ENCODE assay signal across 10 cellular contexts in the genomic region with DNA sequence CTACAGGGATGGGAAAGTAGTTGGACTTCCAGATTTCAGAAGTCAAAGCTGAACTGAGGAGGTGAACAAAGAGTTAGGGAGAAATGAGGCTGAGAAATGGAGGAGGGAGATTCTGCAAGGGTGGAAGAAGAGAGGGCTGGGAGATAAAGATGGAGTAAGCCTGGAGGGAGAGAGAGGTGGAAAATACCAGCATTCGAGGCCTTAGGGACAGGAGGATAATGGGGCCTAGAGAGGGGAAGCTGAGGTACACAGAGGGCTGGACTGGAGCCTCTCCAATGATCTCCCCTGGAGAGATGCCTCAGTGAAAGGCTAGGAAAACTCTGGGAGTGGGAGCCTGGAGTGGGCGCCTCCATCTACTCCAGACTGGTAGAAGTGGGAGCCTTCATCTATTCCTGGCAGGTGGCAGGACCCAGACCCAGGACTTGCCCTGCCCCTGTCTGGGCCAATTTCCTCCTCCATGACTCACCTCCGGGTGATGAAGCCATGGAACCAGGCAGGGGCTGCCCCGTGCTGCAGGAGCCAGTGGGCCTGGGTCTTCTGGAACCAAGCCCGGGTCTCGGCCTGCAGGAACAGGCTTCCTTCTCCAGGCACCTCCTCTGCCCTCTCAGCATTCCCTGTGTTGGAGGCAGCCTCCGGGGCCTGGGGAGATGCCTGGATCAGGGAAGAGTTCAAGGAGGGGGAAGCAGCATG. TPM values are rescaled to one million over a fixed set of nuclear protein-coding genes. Genes with fewer than 3 reads are reported as not detected.
DNase-seq lines count a peak whose midpoint lies in the region; ATAC-seq and TF ChIP-seq lines count a peak whose summit lies in the region.
"Had no signal": no experiment of that assay in that cellular context is flagged by ENCODE, and none has a peak within 500 bp of the region (broad histone marks: within the 10 kb centered on the region; RNA-seq: fewer than 3 reads in every experiment).

No MANE protein-coding gene starts in this region.

- no peaks in the 10 kb centered on the region for H3K9me3 Mint-ChIP-seq in brain

- no peak for TF ChIP-seq CTCF in heart left ventricle (IDR thresholded peaks at IDR 0.05)
- no peak for TF ChIP-seq CTCF in brain (conservative IDR thresholded peaks at IDR 0.05)
- TF ChIP-seq CTCF in GM13976 (IDR thresholded peaks at IDR 0.05; ENCODE audit: borderline replicate concordance, control extremely low read depth, extremely low read depth, insufficient read depth, missing control alignments), result no peak

- H3K4me1 ChIP-seq in heart left ventricle (peaks cover 5 to 37% (median 18%) of the 10 kb centered on the region in 12 donors), mononuclear cell (ENCODE audit: insufficient read depth, low read length) (peaks cover 64% of the 10 kb centered on the region)

- WGBS in heart left ventricle, 4 donors, result 76 to 83% (median 81%) methylated on average over 7 of the region's 7 CpGs

- peak overlapping the region in 10 of 12 donors; percentile 57 to 90 (median 78) for H3K27ac ChIP-seq in heart left ventricle

- H3K4me3 Mint-ChIP-seq in brain, result peak overlapping the region in 4 of 5 experiments; percentile 73 to 76 (median 76)

- peaks cover 0 to 9% (median 0%) of the 10 kb centered on the region in 9 donors for H3K36me3 ChIP-seq in heart left ventricle

- no peaks in the 10 kb centered on the region for H3K9me3 ChIP-seq in heart left ventricle
- no peaks in the 10 kb centered on the region for H3K9me3 ChIP-seq in mononuclear cell (ENCODE audit: low read depth, low read length)

- no peaks in the 10 kb centered on the region for H3K36me3 Mint-ChIP-seq in brain

- DNase-seq in heart left ventricle (peak in 2 of 5 donors; percentile 38 to 51), Right ventricle myocardium inferior (ENCODE audit: missing footprints) (no peak), GM13976 (ENCODE audit: low spot score) (no peak)

- peak in 2 of 4 donors; percentile 7 to 25 for ATAC-seq in heart left ventricle
- no peak for ATAC-seq in Right ventricle myocardium inferior
- no peak for ATAC-seq in HG03571 (IDR thresholded peaks at IDR 0.05; ENCODE audit: unreplicated experiment)
- ATAC-seq in HG03460 (IDR thresholded peaks at IDR 0.05; ENCODE audit: unreplicated experiment), result no peak
- ATAC-seq in GM18502 (IDR thresholded peaks at IDR 0.05; ENCODE audit: poor library complexity, unreplicated experiment), result no peak

- H3K4me3 ChIP-seq in heart left ventricle (peak overlapping the region in 8 of 12 donors; percentile 48 to 60 (median 50)), mononuclear cell (ENCODE audit: low read length) (peak overlapping the region; percentile 41)

- intact Hi-C loops in heart left ventricle (cut with DNase I) (no loop called here), Right ventricle myocardium inferior (cut with DNase I) (no loop called here)

- in situ Hi-C loops in GM13976 (cut with MboI; ENCODE audit: low sequenced_read_pairs, unreplicated experiment), result no loop called here

- H3K4me1 Mint-ChIP-seq in brain, result peaks cover 33% of the 10 kb centered on the region

- peak overlapping the region in 4 of 5 experiments; percentile 15 to 80 (median 53) for H3K27ac Mint-ChIP-seq in brain

- no peak for TF ChIP-seq POLR2A in heart left ventricle (IDR thresholded peaks at IDR 0.05)

- H3K27me3 Mint-ChIP-seq in brain, result peaks cover 36% of the 10 kb centered on the region

- H3K27me3 ChIP-seq in heart left ventricle (peaks cover 0 to 8% (median 0%) of the 10 kb centered on the region in 9 donors), mononuclear cell (ENCODE audit: insufficient read depth, low read length) (no peaks in the 10 kb centered on the region)

RNA-seq across cellular contexts. Expression of gene SH2D2A, which starts 1.9 kb away (rescaled TPM):
- total RNA-seq in heart left ventricle, result 1 to 10 TPM in 6 of 9 donors, under 1 TPM in 3; 0.52 to 8.2 (median 1.9) TPM
- polyA plus RNA-seq in heart left ventricle, result 1 to 10 TPM in 1 of 2 donors, under 1 TPM in 1; 0.95 to 1.1 TPM
- 2.2 TPM for total RNA-seq in Right ventricle myocardium inferior
- 0.36 TPM for polyA plus RNA-seq in brain (ENCODE audit: insufficient read depth, low read depth, low replicate concordance)
- 19.1 TPM for total RNA-seq in mononuclear cell

RNA-seq across cellular contexts. Expression of gene INSRR, which starts 44.2 kb away (rescaled TPM):
- total RNA-seq in heart left ventricle (under 1 TPM in 7 of 9 donors, not detected in 2; 0.07 to 0.35 (median 0.11) TPM), Right ventricle myocardium inferior (0.46 TPM), mononuclear cell (not detected)
- polyA plus RNA-seq in heart left ventricle (under 1 TPM in 1 of 2 donors, not detected in 1; 0.42 TPM), brain (ENCODE audit: insufficient read depth, low read depth, low replicate concordance) (0.42 TPM)
- total RNA-seq: epithelial cell of proximal tubule, RPMI7951 had no signal

RNA-seq across cellular contexts. Expression of gene NTRK1, which starts 45.9 kb away (rescaled TPM):
- total RNA-seq in heart left ventricle (1 to 10 TPM in 5 of 9 donors, under 1 TPM in 4; 0.22 to 1.6 (median 1.1) TPM), Right ventricle myocardium inferior (2.4 TPM), mononuclear cell (0.31 TPM)
- polyA plus RNA-seq in heart left ventricle (1 to 10 TPM in 1 of 2 donors, under 1 TPM in 1; 0.30 to 1.4 TPM), brain (ENCODE audit: insufficient read depth, low read depth, low replicate concordance) (0.32 TPM)
- total RNA-seq: epithelial cell of proximal tubule, RPMI7951 had no signal

RNA-seq across cellular contexts. Expression of gene PRCC, which starts 47.4 kb away (rescaled TPM):
- total RNA-seq in heart left ventricle (10 to 100 TPM; 34.6 to 55.5 (median 39.0) TPM), Right ventricle myocardium inferior (42.9 TPM), mononuclear cell (19.6 TPM)
- polyA plus RNA-seq in heart left ventricle (10 to 100 TPM; 39.0 to 49.9 TPM), brain (ENCODE audit: insufficient read depth, low read depth, low replicate concordance) (111 TPM)
